ENCODE assay signal across 8 cellular contexts in genomic region chr16:8567355-8568230, GRCh38. TPM values are rescaled to one million over a fixed set of nuclear protein-coding genes. Genes with fewer than 3 reads are reported as not detected.
DNase-seq lines count a peak whose midpoint lies in the region; FAIRE-seq and TF ChIP-seq lines count a peak whose summit lies in the region.

No MANE protein-coding gene starts in this region.

- H3K9me3 ChIP-seq in H9 (ENCODE audit: control insufficient read depth, low read depth, low read length), result no peaks in the 10 kb centered on the region
- H3K9me3 ChIP-seq in MG63, result no peaks in the 10 kb centered on the region
- H3K9me3 ChIP-seq in SJCRH30 (replicated peaks), result no peaks in the 10 kb centered on the region

- H3K9me3 Mint-ChIP-seq in H9, result peaks cover 2 to 3% of the 10 kb centered on the region in 2 experiments; a peak in 2 of 5 replicates

- TF ChIP-seq CTCF in H9 (conservative IDR thresholded peaks at IDR 0.05), result peak; percentile 99

- H4K20me1 ChIP-seq in H9 (ENCODE audit: control insufficient read depth, insufficient read depth, insufficient read length), result no peaks in the 10 kb centered on the region

- H2BK120ac ChIP-seq in H9 (ENCODE audit: low read depth, low read length, poor library complexity, severe bottlenecking), result no peak overlapping the region

- no peak overlapping the region for H3K4me2 ChIP-seq in H9 (ENCODE audit: insufficient read depth, insufficient read length, low read length)

- H3K79me1 ChIP-seq in H9 (ENCODE audit: insufficient read depth, low read depth, low read length, poor library complexity, severe bottlenecking), result no peaks in the 10 kb centered on the region

- no peak overlapping the region for H3K9ac ChIP-seq in H9 (ENCODE audit: extremely low read depth, insufficient read length, low read length)

- no CpG with 5 or more reads among the region's 23 CpGs for WGBS in H9 (ENCODE audit: extremely low coverage, insufficient read length, low lambda C conversion rate)

- H3K4me3 ChIP-seq in MG63 (no peak overlapping the region), SJCRH30 (no peak overlapping the region)

- H3K36me3 ChIP-seq in MG63 (no peaks in the 10 kb centered on the region), SJCRH30 (no peaks in the 10 kb centered on the region)

- no peaks in the 10 kb centered on the region for H3K23me2 ChIP-seq in H9 (ENCODE audit: insufficient read length, low read depth, low read length, poor library complexity, severe bottlenecking)

- no peak overlapping the region for H3K23ac ChIP-seq in H9 (ENCODE audit: insufficient read length, low read depth, low read length)

- H3K4me1 Mint-ChIP-seq in H9, result peaks cover 16 to 34% of the 10 kb centered on the region in 2 experiments

- intact Hi-C loops in posterior vena cava (cut with DNase I), result loop anchor here (2.0 to 5.0 kb wide), 2 partner anchors 313 to 315 kb away; partner anchors contain the start of gene LITAFD (in 1 of the 2)

- H2AFZ ChIP-seq in H9 (ENCODE audit: low read length), result no peak overlapping the region

- H2BK20ac ChIP-seq in H9 (ENCODE audit: low read depth, low read length, poor library complexity, severe bottlenecking), result no peak overlapping the region

- H3T11ph ChIP-seq in H9 (ENCODE audit: low read length), result no peak overlapping the region

- no peak overlapping the region for H3K56ac ChIP-seq in H9 (ENCODE audit: insufficient read length, low read depth, low read length)

- H4K91ac ChIP-seq in H9 (ENCODE audit: insufficient read length, low read depth, low read length), result no peak overlapping the region

- no peak overlapping the region for H2BK15ac ChIP-seq in H9 (ENCODE audit: low read depth, low read length)

- no peak overlapping the region for H3K27ac ChIP-seq in H9 (ENCODE audit: insufficient read length, low read depth, low read length)
- H3K27ac ChIP-seq in SJCRH30, result peak overlapping the region; percentile 13; the same call in 1 of the 2 replicates

- DNase-seq in GM04504 (ENCODE audit: low read depth) (peak; percentile 69), H9 (peak; percentile 92), MG63 (peak; percentile 77), SJCRH30 (peak; percentile 83 to 94), glomerular visceral epithelial cell (ENCODE audit: extremely low spot score) (peak; percentile 70), posterior vena cava (ENCODE audit: low spot score) (peak; percentile 88), urothelium cell line (ENCODE audit: low spot score) (peak; percentile 87)
- peak; percentile 49 for DNase-seq in activated gamma-delta T cell treated with anti-CD3 and anti-CD28 coated beads, Interleukin-2, amount 50 U/mL, for 16 hours (ENCODE audit: low read depth)

- H4K8ac ChIP-seq in H9 (replicated peaks; ENCODE audit: insufficient read length, low read depth, low read length), result no peak overlapping the region

- H3K4ac ChIP-seq in H9 (ENCODE audit: low read depth, low read length), result no peak overlapping the region

- no peaks in the 10 kb centered on the region; the same call in 1 of the 2 replicates for H3K4me1 ChIP-seq in H9 (ENCODE audit: insufficient read depth, low read length)
- peaks cover 8% of the 10 kb centered on the region for H3K4me1 ChIP-seq in SJCRH30

- no peaks in the 10 kb centered on the region for H3K27me3 Mint-ChIP-seq in H9 (ENCODE audit: low read depth)

- H2BK12ac ChIP-seq in H9 (ENCODE audit: insufficient read length, low read depth, low read length), result no peak overlapping the region

- no peak overlapping the region for H2AK5ac ChIP-seq in H9 (ENCODE audit: insufficient read length, low read length)

- no peaks in the 10 kb centered on the region for H3K79me2 ChIP-seq in H9 (ENCODE audit: insufficient read depth, low read length)

- no peak overlapping the region for H3K14ac ChIP-seq in H9 (ENCODE audit: insufficient read depth, low read length)

- no peaks in the 10 kb centered on the region for H3K36me3 Mint-ChIP-seq in H9 (ENCODE audit: insufficient read depth in 1 of 3, low read depth in 3 of 3)

- H2BK5ac ChIP-seq in H9 (ENCODE audit: insufficient read length, low read length), result no peak overlapping the region

- H4K5ac ChIP-seq in H9 (ENCODE audit: insufficient read length, low read depth, low read length), result no peak overlapping the region

- no peak overlapping the region for H3K4me3 Mint-ChIP-seq in H9

- FAIRE-seq in urothelium cell line (lab: Jason Lieb, UNC), result no peak

- H3K27ac Mint-ChIP-seq in H9, result peak overlapping the region in 1 of 3 experiments; percentile 22; a peak in 1 of 7 replicates

- H3K18ac ChIP-seq in H9 (ENCODE audit: insufficient read length, low read depth, low read length), result no peak overlapping the region

- H3K27me3 ChIP-seq in H9 (ENCODE audit: insufficient read depth, low read length) (no peaks in the 10 kb centered on the region), MG63 (no peaks in the 10 kb centered on the region), SJCRH30 (no peaks in the 10 kb centered on the region)

RNA-seq across cellular contexts. Expression of gene TMEM114, which starts 22.7 kb away (rescaled TPM):
- total RNA-seq in H9 (2021) (0.33 and 1.2 TPM in 2 replicates), posterior vena cava (not detected)
- total RNA-seq in MG63 (2014; rRNA removed; shearing (Covaris generic); ENCODE audit: low replicate concordance), result not detected in 2 replicates
- not detected in 2 replicates for total RNA-seq in SJCRH30 (2014; rRNA removed; shearing (Covaris generic))

RNA-seq across cellular contexts. Expression of gene METTL22, which starts 53.9 kb away (rescaled TPM):
- total RNA-seq in H9 (2021) (48.9 and 51.9 TPM in 2 replicates), posterior vena cava (10 to 100 TPM; 27.4 to 30.7 TPM)
- total RNA-seq in MG63 (2014; rRNA removed; shearing (Covaris generic); ENCODE audit: low replicate concordance), result 27.4 and 30.4 TPM in 2 replicates
- total RNA-seq in SJCRH30 (2014; rRNA removed; shearing (Covaris generic)), result 11.3 and 15.2 TPM in 2 replicates
